Comparison of ENCODE assay signal across 22 cellular contexts in genomic region chr2:219733746-219734145, GRCh38.
"Had no signal": no experiment of that assay in that cellular context is flagged by ENCODE, and none has a peak within 500 bp of the region (broad histone marks: within the 10 kb centered on the region; RNA-seq: fewer than 3 reads in every experiment).

No MANE protein-coding gene starts in this region.

- H3K4me3 Mint-ChIP-seq: dendritic cell treated with granulocyte-macrophage colony-stimulating factor and Interleukin-4, amounts not matched to agents 40 ng/mL and 50 ng/mL, for 4 days; naive thymus-derived CD8-positive, alpha-beta T cell; stimulated activated naive CD8-positive, alpha-beta T cell treated with anti-CD3 and anti-CD28 coated beads, Interleukin-15, amount 100 ng/mL, for 72 hours had no signal

- H3K27me3 ChIP-seq: right atrium auricular region, suprapubic skin, transverse colon, vagina had no signal

- H3K4me3 ChIP-seq: lung, right atrium auricular region, smooth muscle cell, suprapubic skin, transverse colon, vagina had no signal

- H3K27ac Mint-ChIP-seq: dendritic cell treated with granulocyte-macrophage colony-stimulating factor and Interleukin-4, amounts not matched to agents 40 ng/mL and 50 ng/mL, for 4 days; naive thymus-derived CD8-positive, alpha-beta T cell; progenitor cell of endocrine pancreas had no signal

- H2AFZ ChIP-seq: parathyroid adenoma had no signal

- H3K4me1 ChIP-seq: parathyroid adenoma, right atrium auricular region, suprapubic skin, vagina had no signal

- H3K4me2 ChIP-seq: smooth muscle cell had no signal

- H3K9me3 ChIP-seq: neutrophil, right atrium auricular region, suprapubic skin, transverse colon, vagina had no signal

- H3K36me3 ChIP-seq: neutrophil, right atrium auricular region, suprapubic skin, transverse colon, vagina had no signal

- H3K79me2 ChIP-seq: parathyroid adenoma had no signal

- DNase-seq: effector memory CD4-positive, alpha-beta T cell; erythroblast; hypothalamus; naive thymus-derived CD8-positive, alpha-beta T cell; stimulated activated CD4-positive, alpha-beta T cell treated with anti-CD3 and anti-CD28 coated beads, Interleukin-12 subunit alpha, Interleukin-12 subunit beta, amount 100 ng/mL, for 4 hours; stimulated activated CD4-positive, alpha-beta T cell treated with anti-CD3 and anti-CD28 coated beads, Interleukin-1b, Interleukin-23, amount 100 ng/mL, for 48 hours; stimulated activated CD4-positive, alpha-beta T cell treated with anti-CD3 and anti-CD28 coated beads, Interleukin-4, amount 100 ng/mL, for 1 hour; stimulated activated CD8-positive, alpha-beta memory T cell treated with anti-CD3 and anti-CD28 coated beads, Interleukin-4, amount 100 ng/mL, for 48 hours; stimulated activated naive CD4-positive, alpha-beta T cell; stimulated activated naive CD8-positive, alpha-beta T cell treated with anti-CD3 and anti-CD28 coated beads, Interleukin-15, amount 100 ng/mL, for 72 hours; transverse colon had no signal

- H3K36me3 Mint-ChIP-seq: naive thymus-derived CD8-positive, alpha-beta T cell had no signal

- ATAC-seq: left lobe of liver; naive thymus-derived CD8-positive, alpha-beta T cell; sciatic nerve; stimulated activated naive CD8-positive, alpha-beta T cell treated with anti-CD3 and anti-CD28 coated beads, Interleukin-15, amount 100 ng/mL, for 72 hours had no signal

- H3K4me1 Mint-ChIP-seq: naive thymus-derived CD8-positive, alpha-beta T cell; stimulated activated naive CD8-positive, alpha-beta T cell treated with anti-CD3 and anti-CD28 coated beads, Interleukin-15, amount 100 ng/mL, for 72 hours had no signal

- H3K9me3 Mint-ChIP-seq: dendritic cell treated with granulocyte-macrophage colony-stimulating factor and Interleukin-4, amounts not matched to agents 40 ng/mL and 50 ng/mL, for 4 days; stimulated activated naive CD8-positive, alpha-beta T cell treated with anti-CD3 and anti-CD28 coated beads, Interleukin-15, amount 100 ng/mL, for 72 hours had no signal

- H3K9ac ChIP-seq: parathyroid adenoma had no signal

- H3K27ac ChIP-seq: neutrophil, parathyroid adenoma, right atrium auricular region, suprapubic skin, transverse colon, vagina had no signal
